ENCODE assay signal across 8 cellular contexts in the genomic region with DNA sequence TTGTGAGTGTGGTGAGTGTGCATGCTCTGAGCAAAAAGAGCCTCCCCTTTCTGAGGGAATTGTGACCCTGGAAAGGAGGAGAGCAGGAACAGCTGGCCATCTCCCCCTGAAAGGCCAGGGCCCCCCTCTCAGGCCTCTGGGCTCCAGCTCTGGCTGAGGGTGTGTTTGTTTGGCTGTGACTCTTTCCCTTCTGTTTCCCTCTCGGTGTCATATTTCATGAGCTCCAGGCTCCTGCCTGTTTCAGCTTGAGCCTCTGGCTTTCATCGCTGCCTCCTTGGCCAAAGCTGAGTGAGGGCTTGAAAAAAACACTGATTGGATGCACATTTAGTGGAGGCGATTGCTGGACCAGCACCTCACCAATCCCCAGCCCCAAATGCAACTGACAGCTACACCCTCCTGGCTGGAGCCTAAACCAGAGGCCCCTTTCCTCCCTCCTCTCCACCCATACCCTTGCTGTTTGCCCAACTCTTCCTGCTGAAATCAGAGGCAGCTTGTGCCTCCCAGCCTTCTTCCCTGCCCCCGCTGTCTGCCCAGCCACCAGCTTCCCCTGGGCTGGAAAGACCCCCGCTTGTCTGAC.
DNase-seq lines count a peak whose midpoint lies in the region; ATAC-seq, FAIRE-seq and TF ChIP-seq lines count a peak whose summit lies in the region.

No MANE protein-coding gene starts in this region.

- H3K9me3 ChIP-seq in kidney (ENCODE audit: control insufficient read depth in 1 of 2, low read length in 2 of 2) (no peaks in the 10 kb centered on the region), suprapubic skin (no peaks in the 10 kb centered on the region)

- no peaks in the 10 kb centered on the region for H3K27me3 ChIP-seq in suprapubic skin

- no peak overlapping the region for H3K4me3 ChIP-seq in kidney (ENCODE audit: low read length in 2 of 2)
- no peak overlapping the region for H3K4me3 ChIP-seq in suprapubic skin

- TF ChIP-seq CTCF in kidney (IDR thresholded peaks at IDR 0.05; ENCODE audit: borderline replicate concordance, extremely low read depth, insufficient read depth) (no peak), suprapubic skin (IDR thresholded peaks at IDR 0.05) (no peak)

- H3K4me1 ChIP-seq in kidney (ENCODE audit: control insufficient read depth in 1 of 2, insufficient read depth in 1 of 2, low read depth in 1 of 2, low read length in 2 of 2) = peaks cover 0 to 5% of the 10 kb centered on the region in 2 donors
- H3K4me1 ChIP-seq in suprapubic skin = peaks cover 45% of the 10 kb centered on the region

- no peak for FAIRE-seq in kidney (lab: Jason Lieb, UNC)
- FAIRE-seq in GM12892 (lab: Jason Lieb, UNC) = no peak

- intact Hi-C loops in kidney (cut with DNase I) = no loop called here

- H3K27ac ChIP-seq in caudate nucleus (ENCODE audit: low read depth, low read length) (peak overlapping the region; percentile 78), kidney (ENCODE audit: low read depth in 2 of 2, low read length in 2 of 2) (no peak overlapping the region), suprapubic skin (peak overlapping the region; percentile 79)

- no peaks in the 10 kb centered on the region for H3K36me3 ChIP-seq in kidney (ENCODE audit: control insufficient read depth in 1 of 2, insufficient read depth in 2 of 2, low read length in 2 of 2)
- H3K36me3 ChIP-seq in suprapubic skin = no peaks in the 10 kb centered on the region

- 12% methylated on average over 5 of the region's 5 CpGs for WGBS in suprapubic skin

- DNase-seq in DMS79 treated with DMSO at 0.1 percent for 48 hours (lab: John Stamatoyannopoulos, UW) = peak; percentile 93
- DNase-seq in NCI-H226 = peak; percentile 67
- DNase-seq in caudate nucleus (lab: John Stamatoyannopoulos, UW) = peak in 18 of 61 donors; percentile 2 to 56 (median 16)
- DNase-seq in kidney = peak; percentile 86
- DNase-seq in suprapubic skin (ENCODE audit: low spot score in 2 of 2) = peak; percentile 76 to 84
- no peak for DNase-seq in GM12892 (ENCODE audit: insufficient read length)

- TF ChIP-seq POLR2A in suprapubic skin (IDR thresholded peaks at IDR 0.05) (no peak), GM12892 (IDR thresholded peaks at IDR 0.05; ENCODE audit: low read depth, low read length) (no peak)

- no peak for ATAC-seq in HG03025 (IDR thresholded peaks at IDR 0.05; ENCODE audit: low FRiP score, unreplicated experiment)
- ATAC-seq in HG02623 (IDR thresholded peaks at IDR 0.05; ENCODE audit: unreplicated experiment) = no peak

- no peak for TF ChIP-seq EP300 in suprapubic skin (IDR thresholded peaks at IDR 0.05)

- H3K9ac ChIP-seq in kidney (ENCODE audit: low read length in 2 of 2) = no peak overlapping the region

Comparison
In these comparisons a context has a peak if more than half of its experiments do, and no peak if none do; other contexts are left out.
1. H3K27ac ChIP-seq: peak in caudate nucleus (single experiment) and suprapubic skin (single experiment); none in kidney (0 of 2).